8 cellular contexts compared by ENCODE assay signal in the genomic region with DNA sequence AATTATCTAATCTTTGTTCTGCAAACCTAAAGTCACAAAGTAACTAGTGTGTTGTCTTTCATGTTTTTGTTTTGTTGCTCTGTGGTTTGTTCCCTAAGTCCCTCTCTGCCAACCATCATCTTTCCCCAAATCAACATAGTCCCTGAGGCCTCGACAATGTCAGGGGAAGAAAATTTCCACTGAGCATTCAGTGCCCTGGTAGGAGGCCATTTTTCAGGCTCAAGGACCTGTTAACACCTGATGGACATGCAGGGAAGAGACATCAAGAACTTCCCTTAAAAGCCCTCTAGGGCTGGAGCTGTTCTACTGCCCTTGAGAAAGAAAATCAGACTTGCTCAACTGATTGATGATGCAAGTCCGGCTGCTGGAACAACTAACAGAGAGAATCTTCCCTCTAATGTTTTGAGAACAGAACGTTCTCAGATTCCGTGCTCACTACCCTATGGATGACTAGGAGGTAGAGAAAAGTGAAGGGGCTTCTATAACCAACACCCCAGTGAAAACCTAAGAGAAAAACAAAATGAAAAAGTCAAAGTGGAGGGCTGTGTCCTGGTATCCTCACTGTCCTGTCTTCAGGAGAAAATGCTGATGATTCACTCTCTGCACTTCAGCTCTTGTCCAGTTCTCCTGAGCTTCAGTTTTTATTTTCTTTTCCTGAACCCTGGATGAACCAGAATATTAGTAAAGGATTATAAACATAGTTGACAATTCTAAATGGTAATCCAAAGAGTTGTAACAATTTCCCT.
DNase-seq lines count a peak whose midpoint lies in the region; ATAC-seq, FAIRE-seq and TF ChIP-seq lines count a peak whose summit lies in the region.

No MANE protein-coding gene starts in this region.

- no peaks in the 10 kb centered on the region for H3K27me3 Mint-ChIP-seq in T-helper 17 cell

- H3K36me3 ChIP-seq in heart right ventricle = no peaks in the 10 kb centered on the region
- H3K36me3 ChIP-seq in sigmoid colon = no peaks in the 10 kb centered on the region
- no peaks in the 10 kb centered on the region for H3K36me3 ChIP-seq in SJCRH30

- WGBS in heart right ventricle, 2 donors = 59% methylated on average over 4 of the region's 4 CpGs
- WGBS in sigmoid colon, 2 donors = 70 to 77% methylated on average over 4 of the region's 4 CpGs

- H3K27ac ChIP-seq in heart right ventricle (peak overlapping the region in 7 of 10 donors; percentile 7 to 61 (median 39)), sigmoid colon (peak overlapping the region; percentile 74 to 86 (median 84)), SJCRH30 (no peak overlapping the region)

- H3K4me3 ChIP-seq in heart right ventricle (no peak overlapping the region), sigmoid colon (no peak overlapping the region), SJCRH30 (no peak overlapping the region)

- H3K27me3 ChIP-seq in heart right ventricle = no peaks in the 10 kb centered on the region
- H3K27me3 ChIP-seq in sigmoid colon = no peaks in the 10 kb centered on the region
- no peaks in the 10 kb centered on the region for H3K27me3 ChIP-seq in SJCRH30

- H3K36me3 Mint-ChIP-seq in T-helper 17 cell (ENCODE audit: low read depth) = no peaks in the 10 kb centered on the region

- ATAC-seq in T-helper 17 cell (no peak), heart right ventricle (peak in 7 of 8 donors; percentile 27 to 92 (median 64)), HG03565 (IDR thresholded peaks at IDR 0.05; ENCODE audit: unreplicated experiment) (no peak)

- H3K4me1 ChIP-seq in heart right ventricle (peaks cover 0 to 46% (median 32%) of the 10 kb centered on the region in 9 donors), sigmoid colon (peaks cover 0 to 72% (median 65%) of the 10 kb centered on the region in 4 donors), SJCRH30 (peaks cover 15% of the 10 kb centered on the region)

- peak overlapping the region; percentile 57 for H3K27ac Mint-ChIP-seq in T-helper 17 cell

- no peak for TF ChIP-seq POLR2A in sigmoid colon (IDR thresholded peaks at IDR 0.05)

- peak in 2 of 9 donors; percentile 7 to 15 for TF ChIP-seq CTCF in heart right ventricle (IDR thresholded peaks at IDR 0.05)
- peak in 3 of 4 experiments; percentile 21 to 50 (median 38) for TF ChIP-seq CTCF in sigmoid colon (IDR thresholded peaks at IDR 0.05)

- no peak overlapping the region for H3K4me3 Mint-ChIP-seq in T-helper 17 cell

- DNase-seq in EH (ENCODE audit: low read depth) (peak; percentile 68), T-helper 17 cell (no peak), heart right ventricle (no peak), sigmoid colon (peak; percentile 88), NCI-H1092 treated with DMSO at 0.1 percent for 48 hours (lab: John Stamatoyannopoulos, UW) (no peak), SJCRH30 (no peak), GM19239 (ENCODE audit: insufficient read length, low spot score) (no peak)

- peaks cover 30% of the 10 kb centered on the region for H3K4me1 Mint-ChIP-seq in T-helper 17 cell

- peak in 3 of 4 donors; percentile 70 to 95 (median 82) for TF ChIP-seq EP300 in sigmoid colon (IDR thresholded peaks at IDR 0.05)

- H3K9me3 ChIP-seq in T-helper 17 cell (ENCODE audit: control insufficient read depth, low read length, poor library complexity, severe bottlenecking) (no peaks in the 10 kb centered on the region), heart right ventricle (no peaks in the 10 kb centered on the region), sigmoid colon (no peaks in the 10 kb centered on the region), SJCRH30 (replicated peaks) (no peaks in the 10 kb centered on the region)

- intact Hi-C loops in heart right ventricle (cut with DNase I) (loop anchor here in 1 of 10 donors (10.0 kb wide), 1 partner anchor 84 kb away; no protein-coding TSS in a partner anchor), sigmoid colon (cut with DNase I) (loop anchor here (2.0 kb wide), 1 partner anchor 34 kb away; no protein-coding TSS in a partner anchor)

- no peak for FAIRE-seq in GM19239 (lab: Jason Lieb, UNC)

Comparison
In these comparisons a context has a peak if more than half of its experiments do, and no peak if none do; other contexts are left out.
1. DNase-seq: peak in EH (single experiment) and sigmoid colon (single experiment); none in T-helper 17 cell (0 of 3), heart right ventricle (0 of 2), NCI-H1092 treated with DMSO at 0.1 percent for 48 hours (single experiment), SJCRH30 (0 of 2) and GM19239 (single experiment).
2. ATAC-seq: peak in heart right ventricle (7 of 8); none in T-helper 17 cell (single experiment) and HG03565 (single experiment).